ENCODE assay signal across 8 cellular contexts in the genomic region with DNA sequence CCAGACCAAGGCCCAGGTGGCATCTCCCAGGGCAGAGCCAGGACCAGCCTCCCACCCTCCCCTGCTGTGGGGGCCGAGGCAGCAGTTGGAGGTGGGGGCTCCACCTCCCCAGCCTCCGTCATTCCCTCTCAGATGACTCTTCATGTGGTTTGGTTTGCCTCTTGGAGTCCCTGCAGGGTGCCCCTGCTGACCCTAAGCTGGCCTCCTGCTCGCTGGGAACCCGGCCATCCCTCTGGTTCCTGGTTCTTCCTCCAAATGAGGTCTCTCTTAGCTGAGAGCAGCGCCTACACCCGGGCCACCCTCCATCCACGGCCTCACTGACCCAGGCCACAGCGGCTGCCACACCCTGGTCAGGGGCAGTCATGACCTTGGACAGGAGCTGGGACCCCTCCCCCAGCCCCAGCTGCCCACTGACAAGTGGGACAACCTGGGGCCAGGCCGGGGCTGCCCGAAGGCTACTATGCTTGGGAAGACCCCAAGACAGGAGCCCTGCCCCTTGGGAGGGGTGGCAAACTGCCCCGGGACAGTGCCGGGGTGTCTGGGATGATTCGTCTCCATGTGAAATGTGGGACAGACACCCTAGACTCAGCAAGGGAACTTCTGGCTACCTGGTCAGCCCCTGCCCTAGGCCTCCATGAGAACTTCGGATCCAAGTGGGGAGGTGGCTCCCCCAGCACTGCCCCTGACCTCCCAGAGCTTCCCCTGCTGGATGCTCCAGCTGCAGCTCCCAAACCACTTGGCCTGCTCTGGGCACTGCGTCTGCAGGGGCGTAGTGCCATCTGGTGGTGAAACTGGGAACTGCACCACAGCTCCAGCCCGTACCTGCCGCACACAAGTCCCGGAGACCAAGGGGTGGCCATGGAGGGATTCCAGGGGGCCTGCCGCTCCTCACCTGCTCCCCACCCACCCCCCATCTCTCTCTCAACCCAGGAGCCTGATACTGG.
A peak's percentile ranks its signal among the peaks of the same experiment; 100 is the strongest.
DNase-seq lines count a peak whose midpoint lies in the region; ATAC-seq and TF ChIP-seq lines count a peak whose summit lies in the region.

No MANE protein-coding gene starts in this region.

- no peaks in the 10 kb centered on the region for H3K9me3 Mint-ChIP-seq in activated CD4-positive, alpha-beta memory T cell treated with anti-CD3 and anti-CD28 coated beads for 36 hours

- H3K4me1 ChIP-seq in BE2C: peaks cover 9% of the 10 kb centered on the region

- H3K27ac Mint-ChIP-seq in activated CD4-positive, alpha-beta memory T cell treated with anti-CD3 and anti-CD28 coated beads for 36 hours: no peak overlapping the region

- intact Hi-C loops in activated CD4-positive, alpha-beta memory T cell treated with anti-CD3 and anti-CD28 coated beads for 36 hours (cut with micrococcal nuclease): loop anchor here (1.0 to 5.0 kb wide), 3 partner anchors 70 to 428 kb away; no protein-coding TSS in a partner anchor

- no peak overlapping the region for H3K4me3 Mint-ChIP-seq in activated CD4-positive, alpha-beta memory T cell treated with anti-CD3 and anti-CD28 coated beads for 36 hours

- H3K27me3 Mint-ChIP-seq in activated CD4-positive, alpha-beta memory T cell treated with anti-CD3 and anti-CD28 coated beads for 36 hours: peaks cover 2% of the 10 kb centered on the region

- POLR2A ChIA-PET in activated CD4-positive, alpha-beta memory T cell treated with anti-CD3 and anti-CD28 coated beads for 36 hours (lab: Charles Lee): no interaction called here

- no peak for ATAC-seq in HG03521 (IDR thresholded peaks at IDR 0.05; ENCODE audit: unreplicated experiment)

- H3K36me3 ChIP-seq in BE2C: no peaks in the 10 kb centered on the region

- no peak overlapping the region for H3K4me3 ChIP-seq in BE2C (ENCODE audit: low read depth, low read length)

- peak; percentile 85 for DNase-seq in BE2C
- peak; percentile 50 for DNase-seq in HCEC 1CT
- DNase-seq in NCI-H748 treated with DMSO at 0.1 percent for 48 hours (lab: John Stamatoyannopoulos, UW): peak; percentile 25
- DNase-seq in activated CD4-positive, alpha-beta memory T cell treated with anti-CD3 and anti-CD28 coated beads for 36 hours: peak; percentile 88
- DNase-seq in effector CD8-positive, alpha-beta T cell (lab: John Stamatoyannopoulos, UW): peak; percentile 58
- peak; percentile 85 for DNase-seq in medulla oblongata (ENCODE audit: extremely low spot score)
- peak; percentile 57 for DNase-seq in stimulated activated CD8-positive, alpha-beta memory T cell treated with anti-CD3 and anti-CD28 coated beads, Interleukin-12 subunit alpha, Interleukin-12 subunit beta, amount 100 ng/mL, for 4 hours (ENCODE audit: low read depth)

- H3K36me3 Mint-ChIP-seq in activated CD4-positive, alpha-beta memory T cell treated with anti-CD3 and anti-CD28 coated beads for 36 hours: no peaks in the 10 kb centered on the region

- CTCF ChIA-PET in activated CD4-positive, alpha-beta memory T cell treated with anti-CD3 and anti-CD28 coated beads for 36 hours (lab: Charles Lee): interaction anchor here (0.6 to 1.8 kb wide), 36 partner anchors 9 to 431 kb away, joined by 3 to 20 read pairs (median 4); no protein-coding TSS in a partner anchor

- TF ChIP-seq CTCF in BE2C (IDR thresholded peaks at IDR 0.05; ENCODE audit: low read depth, low read length): peak; percentile 99

- no peaks in the 10 kb centered on the region for H3K27me3 ChIP-seq in BE2C

- H3K9me3 ChIP-seq in BE2C: no peaks in the 10 kb centered on the region

- no peaks in the 10 kb centered on the region for H3K4me1 Mint-ChIP-seq in activated CD4-positive, alpha-beta memory T cell treated with anti-CD3 and anti-CD28 coated beads for 36 hours (ENCODE audit: low read depth)

Comparison
In these comparisons a context has a peak if more than half of its experiments do, and no peak if none do; other contexts are left out.
1. DNase-seq: peak in every context shown above with its lines; median percentile 88 in activated CD4-positive, alpha-beta memory T cell treated with anti-CD3 and anti-CD28 coated beads for 36 hours; 85 in BE2C; 85 in medulla oblongata; 58 in effector CD8-positive, alpha-beta T cell; 57 in stimulated activated CD8-positive, alpha-beta memory T cell treated with anti-CD3 and anti-CD28 coated beads, Interleukin-12 subunit alpha, Interleukin-12 subunit beta, amount 100 ng/mL, for 4 hours; 50 in HCEC 1CT; 25 in NCI-H748 treated with DMSO at 0.1 percent for 48 hours.